15 cellular contexts compared by ENCODE assay signal in genomic region chr17:65062168-65062915, GRCh38. TPM values are rescaled to one million over a fixed set of nuclear protein-coding genes. Genes with fewer than 3 reads are reported as not detected.
A peak's percentile ranks its signal among the peaks of the same experiment; 100 is the strongest.
DNase-seq lines count a peak whose midpoint lies in the region; ATAC-seq and TF ChIP-seq lines count a peak whose summit lies in the region.
"Had no signal": no experiment of that assay in that cellular context is flagged by ENCODE, and none has a peak within 500 bp of the region (broad histone marks: within the 10 kb centered on the region; RNA-seq: fewer than 3 reads in every experiment).

No MANE protein-coding gene starts in this region.

- H3K9me3 ChIP-seq in upper lobe of right lung, result no peaks in the 10 kb centered on the region
- H3K9me3 ChIP-seq: tibial nerve had no signal

- H4K5ac ChIP-seq in mesendoderm (ENCODE audit: low read length), result no peak overlapping the region

- H3K36me3 Mint-ChIP-seq in effector memory CD8-positive, alpha-beta T cell (ENCODE audit: insufficient read depth), result peaks cover 10% of the 10 kb centered on the region
- no peaks in the 10 kb centered on the region for H3K36me3 Mint-ChIP-seq in activated CD4-positive, alpha-beta memory T cell treated with anti-CD3 and anti-CD28 coated beads, Interleukin-2, amount 10 ng/mL, durations not matched to agents 7 days and 5 days (ENCODE audit: low read depth)

- H3K4me2 ChIP-seq in mesendoderm (ENCODE audit: low read length), result no peak overlapping the region

- no peaks in the 10 kb centered on the region for H3K79me1 ChIP-seq in mesendoderm (ENCODE audit: low read length)

- H3K4me3 Mint-ChIP-seq in effector memory CD8-positive, alpha-beta T cell, result no peak overlapping the region
- H3K4me3 Mint-ChIP-seq in activated CD4-positive, alpha-beta memory T cell treated with anti-CD3 and anti-CD28 coated beads, Interleukin-2, amount 10 ng/mL, durations not matched to agents 7 days and 5 days, result no peak overlapping the region
- H3K4me3 Mint-ChIP-seq: neural crest cell had no signal

- intact Hi-C loops in Right ventricle myocardium superior (cut with DNase I) (no loop called here), Right ventricle myocardium inferior (cut with DNase I) (no loop called here), upper lobe of right lung (cut with DNase I) (no loop called here)

- H3K27me3 ChIP-seq in mesendoderm (ENCODE audit: insufficient read depth, low read length, poor library complexity) (no peaks in the 10 kb centered on the region), upper lobe of right lung (no peaks in the 10 kb centered on the region)
- H3K27me3 ChIP-seq: tibial nerve had no signal

- DNase-seq in Right ventricle myocardium superior (no peak), Right ventricle myocardium inferior (ENCODE audit: missing footprints) (no peak), mesendoderm (peak; percentile 80), upper lobe of right lung (no peak), activated T-cell treated with anti-CD3 and anti-CD28 coated beads for 4 hours (no peak), amygdala (lab: John Stamatoyannopoulos, UW) (no peak)
- no peak for DNase-seq in effector memory CD8-positive, alpha-beta T cell
- no peak for DNase-seq in activated CD4-positive, alpha-beta memory T cell treated with anti-CD3 and anti-CD28 coated beads, Interleukin-2, amount 10 ng/mL, durations not matched to agents 7 days and 5 days
- DNase-seq: ACHN; aorta; NCI-H2029 treated with DMSO at 0.1 percent for 48 hours; SHP77; stimulated activated CD4-positive, alpha-beta T cell treated with anti-CD3 and anti-CD28 coated beads, Interleukin-4, amount 100 ng/mL, for 24 hours had no signal

- no peak overlapping the region for H3K56ac ChIP-seq in mesendoderm (ENCODE audit: low read length)

- H3K79me2 ChIP-seq in mesendoderm (ENCODE audit: control insufficient read depth, insufficient read depth, low read length), result no peaks in the 10 kb centered on the region

- no peak overlapping the region for H3K23ac ChIP-seq in mesendoderm (ENCODE audit: low read length)

- peak overlapping the region; percentile 45 for H3K18ac ChIP-seq in mesendoderm (ENCODE audit: low read length)

- H3K4me3 ChIP-seq in mesendoderm (ENCODE audit: low read length) (no peak overlapping the region), upper lobe of right lung (no peak overlapping the region)
- H3K4me3 ChIP-seq: tibial nerve had no signal

- no peak overlapping the region for H2AK5ac ChIP-seq in mesendoderm (ENCODE audit: low read length)

- CTCF ChIA-PET in activated CD4-positive, alpha-beta memory T cell treated with anti-CD3 and anti-CD28 coated beads, Interleukin-2, amount 10 ng/mL, durations not matched to agents 7 days and 5 days (lab: Charles Lee), result interaction anchor here (0.6 kb wide), 1 partner anchor 20 kb away, joined by 3 read pairs; no protein-coding TSS in a partner anchor

- no peak overlapping the region for H2BK5ac ChIP-seq in mesendoderm (ENCODE audit: low read length)

- no peak overlapping the region for H2BK15ac ChIP-seq in mesendoderm (replicated peaks; ENCODE audit: low read depth)

- H2BK120ac ChIP-seq in mesendoderm (ENCODE audit: low read depth, low read length), result peak overlapping the region; percentile 49

- TF ChIP-seq CTCF in upper lobe of right lung (IDR thresholded peaks at IDR 0.05), result no peak

- H3K27ac Mint-ChIP-seq in effector memory CD8-positive, alpha-beta T cell, result peak overlapping the region; percentile 4 to 70
- H3K27ac Mint-ChIP-seq in activated CD4-positive, alpha-beta memory T cell treated with anti-CD3 and anti-CD28 coated beads, Interleukin-2, amount 10 ng/mL, durations not matched to agents 7 days and 5 days, result no peak overlapping the region

- H3K27me3 Mint-ChIP-seq in effector memory CD8-positive, alpha-beta T cell, result no peaks in the 10 kb centered on the region
- H3K27me3 Mint-ChIP-seq in activated CD4-positive, alpha-beta memory T cell treated with anti-CD3 and anti-CD28 coated beads, Interleukin-2, amount 10 ng/mL, durations not matched to agents 7 days and 5 days, result peaks cover 5% of the 10 kb centered on the region

- H3K4ac ChIP-seq in mesendoderm (ENCODE audit: low read depth, low read length), result no peak overlapping the region

- H3K27ac ChIP-seq in mesendoderm (ENCODE audit: low read depth, low read length), result peak overlapping the region; percentile 79
- peak overlapping the region; percentile 37 for H3K27ac ChIP-seq in upper lobe of right lung

- no peak overlapping the region for H4K8ac ChIP-seq in mesendoderm (ENCODE audit: low read depth, low read length)

- H3K9me3 Mint-ChIP-seq in effector memory CD8-positive, alpha-beta T cell, result no peaks in the 10 kb centered on the region
- H3K9me3 Mint-ChIP-seq in activated CD4-positive, alpha-beta memory T cell treated with anti-CD3 and anti-CD28 coated beads, Interleukin-2, amount 10 ng/mL, durations not matched to agents 7 days and 5 days, result no peaks in the 10 kb centered on the region
- H3K9me3 Mint-ChIP-seq: neural crest cell had no signal

- H3K4me1 Mint-ChIP-seq in effector memory CD8-positive, alpha-beta T cell (ENCODE audit: low read depth in 2 of 2), result peaks cover 3 to 11% of the 10 kb centered on the region in 2 donors
- H3K4me1 Mint-ChIP-seq in activated CD4-positive, alpha-beta memory T cell treated with anti-CD3 and anti-CD28 coated beads, Interleukin-2, amount 10 ng/mL, durations not matched to agents 7 days and 5 days, result peaks cover 10% of the 10 kb centered on the region
- H3K4me1 Mint-ChIP-seq: neural crest cell had no signal

- ATAC-seq in Right ventricle myocardium superior (ENCODE audit: poor library complexity) (peak; percentile 27), Right ventricle myocardium inferior (no peak), upper lobe of right lung (peak; percentile 33)
- peak; percentile 42 for ATAC-seq in effector memory CD8-positive, alpha-beta T cell (replicated peaks)

- H3K4me1 ChIP-seq in mesendoderm (ENCODE audit: control insufficient read depth, low read depth, low read length) (peaks cover 8% of the 10 kb centered on the region), upper lobe of right lung (peaks cover 24% of the 10 kb centered on the region)

- WGBS in mesendoderm (ENCODE audit: extremely low coverage, insufficient coverage, low lambda C conversion rate), result no CpG with 5 or more reads among the region's 8 CpGs

- no peaks in the 10 kb centered on the region for H3K36me3 ChIP-seq in mesendoderm (ENCODE audit: control insufficient read depth, insufficient read depth, low read length)
- H3K36me3 ChIP-seq in upper lobe of right lung, result no peaks in the 10 kb centered on the region
- H3K36me3 ChIP-seq: tibial nerve had no signal

- POLR2A ChIA-PET in activated CD4-positive, alpha-beta memory T cell treated with anti-CD3 and anti-CD28 coated beads, Interleukin-2, amount 10 ng/mL, durations not matched to agents 7 days and 5 days (lab: Charles Lee), result interaction anchor here (0.6 to 1.2 kb wide), 4 partner anchors 33 to 102 kb away, joined by 3 read pairs; no protein-coding TSS in a partner anchor

- H3K9ac ChIP-seq in mesendoderm (ENCODE audit: low read length), result no peak overlapping the region

RNA-seq across cellular contexts. Expression of gene GNA13, which starts 5.8 kb away (rescaled TPM):
- 21.1 TPM for total RNA-seq in Right ventricle myocardium superior
- total RNA-seq in Right ventricle myocardium inferior, result 22.1 TPM
- polyA plus RNA-seq in mesendoderm (2013, experiment 1 of 2), result 38.2 TPM
- 37.3 TPM for polyA plus RNA-seq in mesendoderm (2013, experiment 2 of 2)
- 51.3 TPM for total RNA-seq in upper lobe of right lung
- total RNA-seq in activated CD4-positive, alpha-beta memory T cell treated with anti-CD3 and anti-CD28 coated beads, Interleukin-2, amount 10 ng/mL, durations not matched to agents 7 days and 5 days, result 10 to 100 TPM; 95.1 TPM
